Comparison of ENCODE assay signal across 29 cellular contexts in the genomic region with DNA sequence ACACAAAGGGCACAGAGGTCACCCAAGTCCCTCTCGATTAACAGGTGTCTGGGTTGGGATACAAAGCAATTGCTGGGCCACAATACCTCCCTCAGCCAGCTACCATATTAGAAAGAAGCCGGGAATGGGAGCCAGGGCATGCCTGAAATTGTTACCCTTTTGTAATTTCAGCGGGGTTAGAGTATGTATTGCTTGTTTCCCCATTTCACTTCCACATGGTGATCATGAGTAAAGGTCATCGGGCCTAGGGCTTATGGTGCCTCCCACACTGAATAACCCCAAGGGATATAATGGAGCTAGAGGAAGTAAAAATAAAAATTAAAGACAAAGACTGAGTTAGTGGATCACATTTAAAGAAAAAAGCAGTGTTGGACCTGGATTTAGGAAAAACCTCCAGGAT.
"Had no signal": no experiment of that assay in that cellular context is flagged by ENCODE, and none has a peak within 500 bp of the region (broad histone marks: within the 10 kb centered on the region; RNA-seq: fewer than 3 reads in every experiment).

No MANE protein-coding gene starts in this region.

- H3K27ac ChIP-seq: heart left ventricle, left lung, pancreas, prostate gland, skin epidermis, tibial nerve, vagina had no signal

- H3K9me3 Mint-ChIP-seq: memory B cell; natural killer cell treated with Interleukin-12 subunit alpha and Interleukin-12 subunit beta and Interleukin-15 and Interleukin-18, amount 100 ng/mL, for 72 hours; neural crest cell; stimulated activated naive CD8-positive, alpha-beta T cell treated with anti-CD3 and anti-CD28 coated beads, Interleukin-15, amount 100 ng/mL, for 72 hours; type B pancreatic cell had no signal

- H3K4me1 Mint-ChIP-seq: immature natural killer cell; memory B cell; naive thymus-derived CD4-positive, alpha-beta T cell; stimulated activated naive CD8-positive, alpha-beta T cell treated with anti-CD3 and anti-CD28 coated beads, Interleukin-15, amount 100 ng/mL, for 72 hours had no signal

- H3K9me3 ChIP-seq: heart left ventricle, left lung, mucosa of descending colon, pancreas, prostate gland, tibial nerve, vagina had no signal

- H3K4me1 ChIP-seq: left lung, pancreas, prostate gland, vagina had no signal

- H3K27ac Mint-ChIP-seq: immature natural killer cell; memory B cell; naive thymus-derived CD4-positive, alpha-beta T cell; natural killer cell treated with Interleukin-12 subunit alpha and Interleukin-12 subunit beta and Interleukin-15 and Interleukin-18, amount 100 ng/mL, for 72 hours; stimulated activated naive CD8-positive, alpha-beta T cell treated with anti-CD3 and anti-CD28 coated beads, Interleukin-15, amount 100 ng/mL, for 72 hours; type B pancreatic cell had no signal

- H3K4me3 Mint-ChIP-seq: immature natural killer cell; memory B cell; naive thymus-derived CD4-positive, alpha-beta T cell; natural killer cell treated with Interleukin-12 subunit alpha and Interleukin-12 subunit beta and Interleukin-15 and Interleukin-18, amount 100 ng/mL, for 72 hours; neural crest cell; stimulated activated naive CD8-positive, alpha-beta T cell treated with anti-CD3 and anti-CD28 coated beads, Interleukin-15, amount 100 ng/mL, for 72 hours; type B pancreatic cell had no signal

- H3K27me3 Mint-ChIP-seq: natural killer cell treated with Interleukin-12 subunit alpha and Interleukin-12 subunit beta and Interleukin-15 and Interleukin-18, amount 100 ng/mL, for 72 hours; stimulated activated naive CD8-positive, alpha-beta T cell treated with anti-CD3 and anti-CD28 coated beads, Interleukin-15, amount 100 ng/mL, for 72 hours; type B pancreatic cell had no signal

- H3K4me3 ChIP-seq: heart left ventricle, left lung, mucosa of descending colon, pancreas, prostate gland, skin epidermis, tibial nerve, vagina had no signal

- DNase-seq: heart left ventricle; hypothalamus; immature natural killer cell; islet precursor cell; left lung; midbrain; mucosa of descending colon; naive thymus-derived CD4-positive, alpha-beta T cell; nucleus accumbens; pancreas; posterior cingulate gyrus; retina; right cardiac atrium; stimulated activated CD4-positive, alpha-beta T cell treated with anti-CD3 and anti-CD28 coated beads, Interleukin-12 subunit alpha, Interleukin-12 subunit beta, amount 100 ng/mL, for 4 hours; stimulated activated CD4-positive, alpha-beta T cell treated with anti-CD3 and anti-CD28 coated beads, Interleukin-15, amount 100 ng/mL, for 24 hours; stimulated activated CD4-positive, alpha-beta T cell treated with anti-CD3 and anti-CD28 coated beads, Interleukin-2, amount 100 ng/mL, for 24 hours; stimulated activated CD4-positive, alpha-beta T cell treated with anti-CD3 and anti-CD28 coated beads, Interleukin-4, amount 100 ng/mL, for 1 hour; stimulated activated naive CD4-positive, alpha-beta T cell treated with Interleukin-2 at 50 U/mL for 16 hours; stimulated activated naive CD8-positive, alpha-beta T cell treated with anti-CD3 and anti-CD28 coated beads, Interleukin-15, amount 100 ng/mL, for 72 hours; substantia nigra had no signal

- H3K27me3 ChIP-seq: heart left ventricle, left lung, pancreas, tibial nerve, vagina had no signal

- H3K36me3 Mint-ChIP-seq: immature natural killer cell; memory B cell; naive thymus-derived CD4-positive, alpha-beta T cell; natural killer cell treated with Interleukin-12 subunit alpha and Interleukin-12 subunit beta and Interleukin-15 and Interleukin-18, amount 100 ng/mL, for 72 hours; type B pancreatic cell had no signal

- ATAC-seq: heart left ventricle; left lung; mucosa of descending colon; naive thymus-derived CD4-positive, alpha-beta T cell; pancreas; right cardiac atrium; sciatic nerve; stimulated activated naive CD8-positive, alpha-beta T cell treated with anti-CD3 and anti-CD28 coated beads, Interleukin-15, amount 100 ng/mL, for 72 hours had no signal

- H3K36me3 ChIP-seq: heart left ventricle, left lung, pancreas, prostate gland, tibial nerve, vagina had no signal
